2 cellular contexts compared by ENCODE assay signal in the genomic region with DNA sequence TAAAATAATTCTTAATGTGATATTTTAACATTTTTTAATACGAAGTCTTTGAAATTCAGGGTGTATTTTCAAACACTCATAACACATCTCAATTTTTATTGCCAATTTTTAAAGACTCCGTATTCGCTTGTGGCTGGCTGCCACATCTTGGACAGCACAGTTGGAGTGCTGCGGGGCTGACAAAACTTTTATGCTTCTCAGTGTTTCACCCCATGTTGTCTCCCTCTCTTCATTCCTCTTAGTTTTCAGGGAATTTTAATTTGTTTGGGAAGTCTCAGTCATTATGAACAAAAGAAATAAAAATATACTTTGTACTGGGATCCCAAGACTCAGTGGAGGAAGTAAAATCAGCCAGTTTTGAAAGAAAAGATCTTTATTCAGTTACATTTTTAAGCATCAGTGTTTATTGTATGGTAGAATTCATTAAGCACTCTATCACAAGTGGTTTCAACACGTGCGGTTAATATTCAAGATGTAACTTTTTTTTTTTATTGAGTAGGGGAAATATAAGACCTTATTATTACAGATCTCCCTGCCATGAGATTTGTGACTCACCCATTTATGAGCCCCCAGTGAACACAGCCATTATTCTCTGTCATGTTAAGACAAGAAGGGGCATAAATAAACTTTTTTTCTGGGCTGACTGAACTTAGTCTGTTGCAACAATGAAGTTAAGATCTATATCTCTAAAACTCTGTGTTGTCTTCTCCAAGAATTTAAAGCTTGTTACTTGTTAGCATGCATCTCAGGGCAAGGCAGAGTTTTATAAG.
TF ChIP-seq lines count a peak whose summit lies in the region.

No MANE protein-coding gene starts in this region.

TF ChIP-seq in SK-N-SH, 30 proteins besides CTCF, POLR2A, EP300 and RAD21 (continued from another document):
- TF ChIP-seq NFIC (IDR thresholded peaks at IDR 0.05; ENCODE audit: borderline replicate concordance) (peak; percentile 46; the same call in 1 of the 2 replicates), TCF12 (IDR thresholded peaks at IDR 0.05) (peak; percentile 77), MEF2A (IDR thresholded peaks at IDR 0.05; ENCODE audit: borderline replicate concordance, low read depth) (no peak), JUND (IDR thresholded peaks at IDR 0.05) (peak; percentile 60), GATA2 (CRISPR knock-in tag; IDR thresholded peaks at IDR 0.05) (no peak), FOXM1 (IDR thresholded peaks at IDR 0.05; ENCODE audit: low read depth) (no peak)
- TF ChIP-seq, protein P1, sequence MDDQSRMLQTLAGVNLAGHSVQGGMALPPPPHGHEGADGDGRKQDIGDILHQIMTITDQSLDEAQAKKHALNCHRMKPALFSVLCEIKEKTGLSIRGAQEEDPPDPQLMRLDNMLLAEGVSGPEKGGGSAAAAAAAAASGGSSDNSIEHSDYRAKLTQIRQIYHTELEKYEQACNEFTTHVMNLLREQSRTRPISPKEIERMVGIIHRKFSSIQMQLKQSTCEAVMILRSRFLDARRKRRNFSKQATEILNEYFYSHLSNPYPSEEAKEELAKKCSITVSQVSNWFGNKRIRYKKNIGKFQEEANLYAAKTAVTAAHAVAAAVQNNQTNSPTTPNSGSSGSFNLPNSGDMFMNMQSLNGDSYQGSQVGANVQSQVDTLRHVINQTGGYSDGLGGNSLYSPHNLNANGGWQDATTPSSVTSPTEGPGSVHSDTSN (IDR thresholded peaks at IDR 0.05) = peak; percentile 85

TF ChIP-seq in GM12891, 5 proteins besides CTCF, POLR2A, EP300 and RAD21 (continued from another document):
- TF ChIP-seq TAF1 (IDR thresholded peaks at IDR 0.05; ENCODE audit: low read depth, low read length) (no peak), POU2F2 (IDR thresholded peaks at IDR 0.05; ENCODE audit: low read depth, low read length) (no peak), POLR2AphosphoS5 (IDR thresholded peaks at IDR 0.05; ENCODE audit: low read depth, low read length) (no peak)
